1 cellular context compared by ENCODE assay signal in the genomic region with DNA sequence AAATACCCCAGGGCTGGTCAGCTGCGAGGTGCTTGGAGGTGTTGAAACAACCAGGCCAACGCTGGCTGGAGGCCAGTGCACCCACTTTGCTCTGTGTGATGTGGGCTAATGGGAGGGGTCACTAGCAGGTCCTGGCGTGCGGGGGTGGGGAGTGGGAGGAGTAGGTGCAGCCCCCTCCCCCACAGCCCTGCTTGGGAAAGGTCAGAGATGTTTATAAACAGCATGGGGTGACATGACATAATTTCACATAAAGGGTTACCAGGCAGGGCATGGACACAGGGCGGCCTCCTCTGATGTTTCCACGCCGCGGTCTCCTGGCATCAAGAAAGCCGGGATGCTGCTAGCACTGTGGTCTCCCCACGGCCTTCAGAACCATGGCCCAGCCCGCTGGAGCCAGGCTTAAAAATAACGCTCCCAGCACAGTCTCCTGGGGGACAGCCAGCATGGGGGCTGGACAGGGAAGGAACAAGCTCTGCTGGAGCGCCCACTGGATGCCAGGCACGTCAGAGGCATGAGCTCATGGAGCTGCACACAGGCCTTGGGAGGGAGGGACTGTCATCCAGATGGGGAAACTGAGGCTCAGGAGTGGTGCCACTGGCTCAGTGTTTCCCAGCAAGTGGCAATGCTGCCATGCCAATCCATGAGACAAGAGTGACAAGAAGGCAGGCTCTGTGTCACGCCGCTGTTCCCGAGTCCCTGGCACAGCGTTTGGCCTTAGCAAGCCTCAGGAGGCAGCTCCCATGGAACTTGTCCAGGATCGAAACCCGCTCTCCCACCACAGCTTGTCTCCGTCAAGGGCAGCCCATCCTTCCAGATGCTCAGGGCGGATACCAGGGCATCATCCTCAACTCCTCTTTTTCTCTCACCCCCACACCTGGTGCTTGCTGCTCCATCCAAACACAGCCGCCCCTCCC.
A peak's percentile ranks its signal among the peaks of the same experiment; 100 is the strongest.
TF ChIP-seq lines count a peak whose summit lies in the region.

No MANE protein-coding gene starts in this region.

TF ChIP-seq in HepG2, 621 proteins besides CTCF, POLR2A, EP300 and RAD21 (continued from another document and continues in another):
- TF ChIP-seq ZFP36 (IDR thresholded peaks at IDR 0.05; ENCODE audit: borderline replicate concordance, low read depth, low read length, partially characterized antibody) (no peak), KAT8 (CRISPR knock-in tag; IDR thresholded peaks at IDR 0.05) (peak; percentile 84; the same call in 1 of the 2 replicates), SSRP1 (CRISPR knock-in tag; IDR thresholded peaks at IDR 0.05) (peak; percentile 66), SRSF4 (IDR thresholded peaks at IDR 0.05; ENCODE audit: low read depth, low read length, poor library complexity, severe bottlenecking) (no peak), ZNF772 (CRISPR knock-in tag; IDR thresholded peaks at IDR 0.05) (peak; percentile 97), ZNF335 (CRISPR knock-in tag; IDR thresholded peaks at IDR 0.05) (peak; percentile 81; the same call in 1 of the 2 replicates), CBFB (CRISPR knock-in tag; IDR thresholded peaks at IDR 0.05) (peak; percentile 99), ZNF556 (CRISPR knock-in tag; IDR thresholded peaks at IDR 0.05; ENCODE audit: borderline replicate concordance) (peak; percentile 99), FOXJ3 (CRISPR knock-in tag; IDR thresholded peaks at IDR 0.05; ENCODE audit: borderline replicate concordance) (peak; percentile 99), ATF7-NPFF (CRISPR knock-in tag; IDR thresholded peaks at IDR 0.05; ENCODE audit: low read depth) (peak; percentile 96), ZNF292 (CRISPR knock-in tag; IDR thresholded peaks at IDR 0.05; ENCODE audit: borderline replicate concordance, low read depth) (peak; percentile 96), CREB1 (IDR thresholded peaks at IDR 0.05) (peak; percentile 69), CREB1 (CRISPR knock-in tag; IDR thresholded peaks at IDR 0.05) (peak; percentile 89; the same call in 1 of the 2 replicates), NAIF1 (CRISPR knock-in tag; IDR thresholded peaks at IDR 0.05; ENCODE audit: borderline replicate concordance) (no peak; the same call in 1 of the 2 replicates), ZNF34 (CRISPR knock-in tag; IDR thresholded peaks at IDR 0.05; ENCODE audit: borderline replicate concordance) (peak; percentile 100), ZFYVE20 (CRISPR knock-in tag; IDR thresholded peaks at IDR 0.05; ENCODE audit: borderline replicate concordance, low read depth) (no peak), ZNF614 (CRISPR knock-in tag; IDR thresholded peaks at IDR 0.05; ENCODE audit: borderline replicate concordance) (peak; percentile 96), ZNF337 (CRISPR knock-in tag; IDR thresholded peaks at IDR 0.05; ENCODE audit: borderline replicate concordance, low read depth) (peak; percentile 77; the same call in 1 of the 2 replicates), ZNF367 (CRISPR knock-in tag; IDR thresholded peaks at IDR 0.05; ENCODE audit: borderline replicate concordance) (peak; percentile 48; the same call in 1 of the 2 replicates), SMC3 (IDR thresholded peaks at IDR 0.05; ENCODE audit: low read length) (peak; percentile 15; the same call in 1 of the 2 replicates), MTA1 (CRISPR knock-in tag; IDR thresholded peaks at IDR 0.05; ENCODE audit: borderline replicate concordance) (peak; percentile 100), ZNF33A (CRISPR knock-in tag; IDR thresholded peaks at IDR 0.05; ENCODE audit: borderline replicate concordance) (no peak), ZNF737 (CRISPR knock-in tag; IDR thresholded peaks at IDR 0.05; ENCODE audit: borderline replicate concordance) (no peak; the same call in 1 of the 2 replicates), ZNF317 (CRISPR knock-in tag; IDR thresholded peaks at IDR 0.05) (peak; percentile 77; the same call in 1 of the 2 replicates), MXD4 (CRISPR knock-in tag; IDR thresholded peaks at IDR 0.05) (peak; percentile 63; the same call in 1 of the 2 replicates), NFATC3 (CRISPR knock-in tag; IDR thresholded peaks at IDR 0.05) (no peak), MAF1 (CRISPR knock-in tag; IDR thresholded peaks at IDR 0.05; ENCODE audit: borderline replicate concordance) (no peak), SOX5 (CRISPR knock-in tag; IDR thresholded peaks at IDR 0.05; ENCODE audit: borderline replicate concordance) (peak; percentile 97), ZNF121 (CRISPR knock-in tag; IDR thresholded peaks at IDR 0.05) (peak; percentile 69; the same call in 1 of the 2 replicates), JUNB (CRISPR knock-in tag; IDR thresholded peaks at IDR 0.05; ENCODE audit: borderline replicate concordance) (no peak), PAX8 (CRISPR knock-in tag; IDR thresholded peaks at IDR 0.05; ENCODE audit: borderline replicate concordance) (no peak; the same call in 1 of the 2 replicates)
- TF ChIP-seq, protein P1, sequence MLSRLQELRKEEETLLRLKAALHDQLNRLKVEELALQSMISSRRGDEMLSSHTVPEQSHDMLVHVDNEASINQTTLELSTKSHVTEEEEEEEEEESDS (CRISPR knock-in tag; IDR thresholded peaks at IDR 0.05; ENCODE audit: borderline replicate concordance) = peak; percentile 77; the same call in 1 of the 2 replicates
- TF ChIP-seq, protein P2, sequence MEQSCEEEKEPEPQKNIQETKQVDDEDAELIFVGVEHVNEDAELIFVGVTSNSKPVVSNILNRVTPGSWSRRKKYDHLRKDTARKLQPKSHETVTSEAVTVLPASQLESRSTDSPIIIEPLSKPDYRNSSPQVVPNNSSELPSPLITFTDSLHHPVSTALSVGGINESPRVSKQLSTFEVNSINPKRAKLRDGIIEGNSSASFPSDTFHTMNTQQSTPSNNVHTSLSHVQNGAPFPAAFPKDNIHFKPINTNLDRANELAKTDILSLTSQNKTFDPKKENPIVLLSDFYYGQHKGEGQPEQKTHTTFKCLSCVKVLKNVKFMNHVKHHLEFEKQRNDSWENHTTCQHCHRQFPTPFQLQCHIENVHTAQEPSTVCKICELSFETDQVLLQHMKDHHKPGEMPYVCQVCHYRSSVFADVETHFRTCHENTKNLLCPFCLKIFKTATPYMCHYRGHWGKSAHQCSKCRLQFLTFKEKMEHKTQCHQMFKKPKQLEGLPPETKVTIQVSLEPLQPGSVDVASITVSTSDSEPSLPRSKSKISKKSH (CRISPR knock-in tag; IDR thresholded peaks at IDR 0.05; ENCODE audit: borderline replicate concordance) = peak; percentile 76
- TF ChIP-seq, protein P3, sequence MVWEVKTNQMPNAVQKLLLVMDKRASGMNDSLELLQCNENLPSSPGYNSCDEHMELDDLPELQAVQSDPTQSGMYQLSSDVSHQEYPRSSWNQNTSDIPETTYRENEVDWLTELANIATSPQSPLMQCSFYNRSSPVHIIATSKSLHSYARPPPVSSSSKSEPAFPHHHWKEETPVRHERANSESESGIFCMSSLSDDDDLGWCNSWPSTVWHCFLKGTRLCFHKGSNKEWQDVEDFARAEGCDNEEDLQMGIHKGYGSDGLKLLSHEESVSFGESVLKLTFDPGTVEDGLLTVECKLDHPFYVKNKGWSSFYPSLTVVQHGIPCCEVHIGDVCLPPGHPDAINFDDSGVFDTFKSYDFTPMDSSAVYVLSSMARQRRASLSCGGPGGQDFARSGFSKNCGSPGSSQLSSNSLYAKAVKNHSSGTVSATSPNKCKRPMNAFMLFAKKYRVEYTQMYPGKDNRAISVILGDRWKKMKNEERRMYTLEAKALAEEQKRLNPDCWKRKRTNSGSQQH (CRISPR knock-in tag; IDR thresholded peaks at IDR 0.05; ENCODE audit: low read depth) = peak; percentile 73; the same call in 1 of the 2 replicates
- TF ChIP-seq, protein P4, sequence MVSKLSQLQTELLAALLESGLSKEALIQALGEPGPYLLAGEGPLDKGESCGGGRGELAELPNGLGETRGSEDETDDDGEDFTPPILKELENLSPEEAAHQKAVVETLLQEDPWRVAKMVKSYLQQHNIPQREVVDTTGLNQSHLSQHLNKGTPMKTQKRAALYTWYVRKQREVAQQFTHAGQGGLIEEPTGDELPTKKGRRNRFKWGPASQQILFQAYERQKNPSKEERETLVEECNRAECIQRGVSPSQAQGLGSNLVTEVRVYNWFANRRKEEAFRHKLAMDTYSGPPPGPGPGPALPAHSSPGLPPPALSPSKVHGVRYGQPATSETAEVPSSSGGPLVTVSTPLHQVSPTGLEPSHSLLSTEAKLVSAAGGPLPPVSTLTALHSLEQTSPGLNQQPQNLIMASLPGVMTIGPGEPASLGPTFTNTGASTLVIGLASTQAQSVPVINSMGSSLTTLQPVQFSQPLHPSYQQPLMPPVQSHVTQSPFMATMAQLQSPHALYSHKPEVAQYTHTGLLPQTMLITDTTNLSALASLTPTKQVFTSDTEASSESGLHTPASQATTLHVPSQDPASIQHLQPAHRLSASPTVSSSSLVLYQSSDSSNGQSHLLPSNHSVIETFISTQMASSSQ (IDR thresholded peaks at IDR 0.05; ENCODE audit: low read depth) = peak; percentile 90
- TF ChIP-seq, protein P4 (CRISPR knock-in tag; IDR thresholded peaks at IDR 0.05; ENCODE audit: borderline replicate concordance) = peak; percentile 98
- TF ChIP-seq, protein P5, sequence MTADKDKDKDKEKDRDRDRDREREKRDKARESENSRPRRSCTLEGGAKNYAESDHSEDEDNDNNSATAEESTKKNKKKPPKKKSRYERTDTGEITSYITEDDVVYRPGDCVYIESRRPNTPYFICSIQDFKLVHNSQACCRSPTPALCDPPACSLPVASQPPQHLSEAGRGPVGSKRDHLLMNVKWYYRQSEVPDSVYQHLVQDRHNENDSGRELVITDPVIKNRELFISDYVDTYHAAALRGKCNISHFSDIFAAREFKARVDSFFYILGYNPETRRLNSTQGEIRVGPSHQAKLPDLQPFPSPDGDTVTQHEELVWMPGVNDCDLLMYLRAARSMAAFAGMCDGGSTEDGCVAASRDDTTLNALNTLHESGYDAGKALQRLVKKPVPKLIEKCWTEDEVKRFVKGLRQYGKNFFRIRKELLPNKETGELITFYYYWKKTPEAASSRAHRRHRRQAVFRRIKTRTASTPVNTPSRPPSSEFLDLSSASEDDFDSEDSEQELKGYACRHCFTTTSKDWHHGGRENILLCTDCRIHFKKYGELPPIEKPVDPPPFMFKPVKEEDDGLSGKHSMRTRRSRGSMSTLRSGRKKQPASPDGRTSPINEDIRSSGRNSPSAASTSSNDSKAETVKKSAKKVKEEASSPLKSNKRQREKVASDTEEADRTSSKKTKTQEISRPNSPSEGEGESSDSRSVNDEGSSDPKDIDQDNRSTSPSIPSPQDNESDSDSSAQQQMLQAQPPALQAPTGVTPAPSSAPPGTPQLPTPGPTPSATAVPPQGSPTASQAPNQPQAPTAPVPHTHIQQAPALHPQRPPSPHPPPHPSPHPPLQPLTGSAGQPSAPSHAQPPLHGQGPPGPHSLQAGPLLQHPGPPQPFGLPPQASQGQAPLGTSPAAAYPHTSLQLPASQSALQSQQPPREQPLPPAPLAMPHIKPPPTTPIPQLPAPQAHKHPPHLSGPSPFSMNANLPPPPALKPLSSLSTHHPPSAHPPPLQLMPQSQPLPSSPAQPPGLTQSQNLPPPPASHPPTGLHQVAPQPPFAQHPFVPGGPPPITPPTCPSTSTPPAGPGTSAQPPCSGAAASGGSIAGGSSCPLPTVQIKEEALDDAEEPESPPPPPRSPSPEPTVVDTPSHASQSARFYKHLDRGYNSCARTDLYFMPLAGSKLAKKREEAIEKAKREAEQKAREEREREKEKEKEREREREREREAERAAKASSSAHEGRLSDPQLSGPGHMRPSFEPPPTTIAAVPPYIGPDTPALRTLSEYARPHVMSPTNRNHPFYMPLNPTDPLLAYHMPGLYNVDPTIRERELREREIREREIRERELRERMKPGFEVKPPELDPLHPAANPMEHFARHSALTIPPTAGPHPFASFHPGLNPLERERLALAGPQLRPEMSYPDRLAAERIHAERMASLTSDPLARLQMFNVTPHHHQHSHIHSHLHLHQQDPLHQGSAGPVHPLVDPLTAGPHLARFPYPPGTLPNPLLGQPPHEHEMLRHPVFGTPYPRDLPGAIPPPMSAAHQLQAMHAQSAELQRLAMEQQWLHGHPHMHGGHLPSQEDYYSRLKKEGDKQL (CRISPR knock-in tag; IDR thresholded peaks at IDR 0.05; ENCODE audit: low read depth) = peak; percentile 99
- TF ChIP-seq, protein P6, sequence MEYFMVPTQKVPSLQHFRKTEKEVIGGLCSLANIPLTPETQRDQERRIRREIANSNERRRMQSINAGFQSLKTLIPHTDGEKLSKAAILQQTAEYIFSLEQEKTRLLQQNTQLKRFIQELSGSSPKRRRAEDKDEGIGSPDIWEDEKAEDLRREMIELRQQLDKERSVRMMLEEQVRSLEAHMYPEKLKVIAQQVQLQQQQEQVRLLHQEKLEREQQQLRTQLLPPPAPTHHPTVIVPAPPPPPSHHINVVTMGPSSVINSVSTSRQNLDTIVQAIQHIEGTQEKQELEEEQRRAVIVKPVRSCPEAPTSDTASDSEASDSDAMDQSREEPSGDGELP (IDR thresholded peaks at IDR 0.05; ENCODE audit: borderline replicate concordance, low read depth) = peak; percentile 98
- TF ChIP-seq, protein P7, sequence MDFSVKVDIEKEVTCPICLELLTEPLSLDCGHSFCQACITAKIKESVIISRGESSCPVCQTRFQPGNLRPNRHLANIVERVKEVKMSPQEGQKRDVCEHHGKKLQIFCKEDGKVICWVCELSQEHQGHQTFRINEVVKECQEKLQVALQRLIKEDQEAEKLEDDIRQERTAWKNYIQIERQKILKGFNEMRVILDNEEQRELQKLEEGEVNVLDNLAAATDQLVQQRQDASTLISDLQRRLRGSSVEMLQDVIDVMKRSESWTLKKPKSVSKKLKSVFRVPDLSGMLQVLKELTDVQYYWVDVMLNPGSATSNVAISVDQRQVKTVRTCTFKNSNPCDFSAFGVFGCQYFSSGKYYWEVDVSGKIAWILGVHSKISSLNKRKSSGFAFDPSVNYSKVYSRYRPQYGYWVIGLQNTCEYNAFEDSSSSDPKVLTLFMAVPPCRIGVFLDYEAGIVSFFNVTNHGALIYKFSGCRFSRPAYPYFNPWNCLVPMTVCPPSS (IDR thresholded peaks at IDR 0.05) = no peak
- TF ChIP-seq, protein P8, sequence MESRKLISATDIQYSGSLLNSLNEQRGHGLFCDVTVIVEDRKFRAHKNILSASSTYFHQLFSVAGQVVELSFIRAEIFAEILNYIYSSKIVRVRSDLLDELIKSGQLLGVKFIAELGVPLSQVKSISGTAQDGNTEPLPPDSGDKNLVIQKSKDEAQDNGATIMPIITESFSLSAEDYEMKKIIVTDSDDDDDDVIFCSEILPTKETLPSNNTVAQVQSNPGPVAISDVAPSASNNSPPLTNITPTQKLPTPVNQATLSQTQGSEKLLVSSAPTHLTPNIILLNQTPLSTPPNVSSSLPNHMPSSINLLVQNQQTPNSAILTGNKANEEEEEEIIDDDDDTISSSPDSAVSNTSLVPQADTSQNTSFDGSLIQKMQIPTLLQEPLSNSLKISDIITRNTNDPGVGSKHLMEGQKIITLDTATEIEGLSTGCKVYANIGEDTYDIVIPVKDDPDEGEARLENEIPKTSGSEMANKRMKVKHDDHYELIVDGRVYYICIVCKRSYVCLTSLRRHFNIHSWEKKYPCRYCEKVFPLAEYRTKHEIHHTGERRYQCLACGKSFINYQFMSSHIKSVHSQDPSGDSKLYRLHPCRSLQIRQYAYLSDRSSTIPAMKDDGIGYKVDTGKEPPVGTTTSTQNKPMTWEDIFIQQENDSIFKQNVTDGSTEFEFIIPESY (CRISPR knock-in tag; IDR thresholded peaks at IDR 0.05) = peak; percentile 87
